In genomic region chr3:105976211-105976610, GRCh38 we compare ENCODE assay signal across 17 cellular contexts.
DNase-seq lines count a peak whose midpoint lies in the region; ATAC-seq and TF ChIP-seq lines count a peak whose summit lies in the region.
"Had no signal": no experiment of that assay in that cellular context is flagged by ENCODE, and none has a peak within 500 bp of the region (broad histone marks: within the 10 kb centered on the region; RNA-seq: fewer than 3 reads in every experiment).

No MANE protein-coding gene starts in this region.

- no peak overlapping the region for H2AFZ ChIP-seq in fibroblast of lung (ENCODE audit: low read length)
- no peak overlapping the region for H2AFZ ChIP-seq in GM23338
- H2AFZ ChIP-seq: GM23248 had no signal

- peaks cover 14% of the 10 kb centered on the region for H3K9me3 ChIP-seq in adipocyte (ENCODE audit: control insufficient read depth, low read length)
- H3K9me3 ChIP-seq in fibroblast of lung (ENCODE audit: control insufficient read depth, insufficient read depth, low read depth, low read length) = no peaks in the 10 kb centered on the region

- H3K27me3 ChIP-seq in adipocyte (replicated peaks; ENCODE audit: control insufficient read depth, insufficient read depth, low read length) (no peaks in the 10 kb centered on the region), fibroblast of lung (ENCODE audit: control insufficient read depth, insufficient read depth, low read length) (no peaks in the 10 kb centered on the region), GM23338 (ENCODE audit: insufficient read depth) (no peaks in the 10 kb centered on the region)
- H3K27me3 ChIP-seq: BLaER1 had no signal

- TF ChIP-seq CTCF in fibroblast of lung (conservative IDR thresholded peaks at IDR 0.05 in 1 of 2, IDR thresholded peaks at IDR 0.05 in 1 of 2; ENCODE audit: low read depth in 1 of 2, low read length in 2 of 2) (no peak), omental fat pad (IDR thresholded peaks at IDR 0.05) (no peak), GM23338 (conservative IDR thresholded peaks at IDR 0.05; ENCODE audit: low read depth in 2 of 2) (no peak)

- no peak overlapping the region for H3K4me3 ChIP-seq in adipocyte (ENCODE audit: low read length)
- H3K4me3 ChIP-seq in fibroblast of lung (replicated peaks in 1 of 4; ENCODE audit: control extremely low read depth in 1 of 4, insufficient read depth in 1 of 4, low read depth in 3 of 4, low read length in 4 of 4) = no peak overlapping the region
- H3K4me3 ChIP-seq in GM23338 = no peak overlapping the region
- H3K4me3 ChIP-seq: BLaER1, GM23248 had no signal

- no peaks in the 10 kb centered on the region for H3K4me1 Mint-ChIP-seq in GM23338
- H3K4me1 Mint-ChIP-seq: CD8-positive, alpha-beta memory T cell had no signal

- ATAC-seq in omental fat pad (ENCODE audit: low FRiP score) (peak; percentile 41), GM23338 (no peak)

- no peaks in the 10 kb centered on the region for H3K27me3 Mint-ChIP-seq in GM23338 (ENCODE audit: insufficient read depth, low read depth, poor library complexity)
- H3K27me3 Mint-ChIP-seq: CD8-positive, alpha-beta memory T cell had no signal

- H3K4me2 ChIP-seq in fibroblast of lung (ENCODE audit: extremely low read depth, insufficient read depth, low read length) (no peak overlapping the region), GM23338 (no peak overlapping the region)
- H3K4me2 ChIP-seq: BLaER1 had no signal

- peaks cover 13% of the 10 kb centered on the region for H3K9me3 Mint-ChIP-seq in GM23338

- H3K4me3 Mint-ChIP-seq in GM23338 = no peak overlapping the region
- H3K4me3 Mint-ChIP-seq: CD8-positive, alpha-beta memory T cell had no signal

- DNase-seq in adipocyte (ENCODE audit: low read depth) (peak; percentile 72), fibroblast of lung (ENCODE audit: low read depth in 2 of 2) (peak; percentile 7 to 63), fibroblast of the conjunctiva (ENCODE audit: low read depth) (peak; percentile 18), omental fat pad (ENCODE audit: low spot score) (no peak), OCI-M2 (lab: John Stamatoyannopoulos, UW; ENCODE audit: unreplicated experiment) (no peak), NCI-H1930 (lab: John Stamatoyannopoulos, UW) (no peak), GM23338 (ENCODE audit: low spot score) (no peak)
- DNase-seq: 8988T; AML-193; Caco-2; CD8-positive, alpha-beta memory T cell; DND-41; GF-D8; GM23248; H7 had no signal

- no peaks in the 10 kb centered on the region for H4K20me1 ChIP-seq in fibroblast of lung (ENCODE audit: control insufficient read depth, extremely low read depth, insufficient read depth, low read length)
- no peaks in the 10 kb centered on the region for H4K20me1 ChIP-seq in GM23338 (replicated peaks; ENCODE audit: insufficient read depth)
- H4K20me1 ChIP-seq: BLaER1 had no signal

- H3K36me3 ChIP-seq in adipocyte (ENCODE audit: control insufficient read depth, insufficient read depth, low read length, severe bottlenecking) (no peaks in the 10 kb centered on the region), fibroblast of lung (ENCODE audit: control insufficient read depth, insufficient read depth, low read length) (no peaks in the 10 kb centered on the region), GM23338 (ENCODE audit: insufficient read depth) (peaks cover 8% of the 10 kb centered on the region; the same call in 1 of the 2 replicates)
- H3K36me3 ChIP-seq: BLaER1 had no signal

- no peak overlapping the region for H3K9ac ChIP-seq in adipocyte (ENCODE audit: low read length)
- no peak overlapping the region for H3K9ac ChIP-seq in fibroblast of lung (ENCODE audit: insufficient read depth, low read length)
- H3K9ac ChIP-seq: BLaER1, GM23248 had no signal

- no peak overlapping the region for H3K27ac ChIP-seq in fibroblast of lung (ENCODE audit: insufficient read depth, low read length)
- no peak overlapping the region for H3K27ac ChIP-seq in GM23338 (ENCODE audit: low read depth)
- H3K27ac ChIP-seq: BLaER1, GM23248, HL-60 had no signal

- H3K79me2 ChIP-seq in fibroblast of lung (ENCODE audit: control insufficient read depth, insufficient read depth, low read length) (no peaks in the 10 kb centered on the region), GM23338 (replicated peaks; ENCODE audit: insufficient read depth) (no peaks in the 10 kb centered on the region)

- H3K9me2 ChIP-seq in GM23338 (ENCODE audit: insufficient read depth) = no peaks in the 10 kb centered on the region

- no peak overlapping the region for H3K27ac Mint-ChIP-seq in GM23338

- H3K4me1 ChIP-seq in adipocyte (ENCODE audit: control insufficient read depth, insufficient read depth, low read length) = peaks cover 27% of the 10 kb centered on the region
- H3K4me1 ChIP-seq in fibroblast of lung (ENCODE audit: control insufficient read depth, extremely low read depth, insufficient read depth, low read length) = peaks cover 2% of the 10 kb centered on the region
- H3K4me1 ChIP-seq in GM23338 (ENCODE audit: insufficient read depth) = no peaks in the 10 kb centered on the region
- H3K4me1 ChIP-seq: BLaER1 had no signal

- H3F3A ChIP-seq in GM23338 (replicated peaks; ENCODE audit: low read depth) = no peaks in the 10 kb centered on the region

- H3K36me3 Mint-ChIP-seq in GM23338 (ENCODE audit: low read depth) = peaks cover 12% of the 10 kb centered on the region

TF ChIP-seq in GM23338, 12 proteins besides CTCF, POLR2A, EP300 and RAD21:
- TF ChIP-seq ZNF331 (CRISPR knock-in tag; IDR thresholded peaks at IDR 0.05; ENCODE audit: low read depth) (no peak), STAT1 (IDR thresholded peaks at IDR 0.05; ENCODE audit: unreplicated experiment) (no peak), ETS1 (IDR thresholded peaks at IDR 0.05) (no peak)

Comparison
In these comparisons a context has a peak if more than half of its experiments do, and no peak if none do; other contexts are left out.
1. DNase-seq: peak in adipocyte (single experiment), fibroblast of lung (2 of 2) and fibroblast of the conjunctiva (single experiment); none in omental fat pad (single experiment), OCI-M2 (single experiment), NCI-H1930 (0 of 2) and GM23338 (single experiment).